Comparison of ENCODE assay signal across 9 cellular contexts in the genomic region with DNA sequence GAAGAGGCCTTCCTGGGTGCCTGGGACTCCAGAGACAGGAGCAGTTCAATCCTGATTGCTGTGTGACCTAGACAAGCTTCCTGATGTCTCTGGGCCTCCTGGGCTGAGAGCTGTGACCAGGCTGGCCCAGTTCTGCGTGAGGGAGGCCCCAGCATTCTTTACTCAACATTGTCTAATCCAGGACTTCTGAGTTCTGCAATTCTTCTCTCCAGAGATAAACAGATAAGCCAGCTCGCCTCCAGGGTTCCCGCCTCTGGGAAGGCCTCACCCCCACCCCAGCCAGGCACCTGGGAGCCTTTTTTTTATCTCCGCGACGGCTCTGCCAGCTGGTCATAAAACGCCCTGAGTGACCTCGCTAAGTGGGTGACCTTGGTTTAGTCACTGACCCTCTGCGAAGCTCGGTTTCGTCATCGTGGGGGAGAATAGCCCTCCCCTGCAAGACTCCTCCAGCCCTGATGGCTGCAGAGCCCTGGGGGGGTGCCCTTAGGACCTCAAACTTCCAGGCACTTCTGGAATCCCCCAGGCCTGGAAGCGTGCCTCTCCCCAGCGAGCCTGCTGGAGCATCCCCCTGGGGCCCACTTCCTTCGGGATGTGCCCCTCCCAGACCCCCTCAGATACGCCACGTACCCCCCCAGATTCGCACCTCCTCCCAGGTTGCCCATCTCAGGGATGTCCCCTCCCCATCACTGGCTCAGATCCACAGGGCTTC. TPM values are rescaled to one million over a fixed set of nuclear protein-coding genes. Genes with fewer than 3 reads are reported as not detected.
DNase-seq lines count a peak whose midpoint lies in the region; ATAC-seq, FAIRE-seq and TF ChIP-seq lines count a peak whose summit lies in the region.
"Had no signal": no experiment of that assay in that cellular context is flagged by ENCODE, and none has a peak within 500 bp of the region (broad histone marks: within the 10 kb centered on the region; RNA-seq: fewer than 3 reads in every experiment).

No MANE protein-coding gene starts in this region.

- peaks cover 2% of the 10 kb centered on the region for H3K27me3 Mint-ChIP-seq in activated CD4-positive, alpha-beta memory T cell treated with anti-CD3 and anti-CD28 coated beads for 36 hours

- no peaks in the 10 kb centered on the region for H3K79me2 ChIP-seq in PC-3 (ENCODE audit: low read length)

- ATAC-seq in PC-3 (no peak), sciatic nerve (peak; percentile 68)

- peak; percentile 69 for FAIRE-seq in H54 (lab: Jason Lieb, UNC)

- H2AFZ ChIP-seq in PC-3 (ENCODE audit: low read length), result no peak overlapping the region

- H3K36me3 Mint-ChIP-seq in activated CD4-positive, alpha-beta memory T cell treated with anti-CD3 and anti-CD28 coated beads for 36 hours, result no peaks in the 10 kb centered on the region

- H3K27ac Mint-ChIP-seq in activated CD4-positive, alpha-beta memory T cell treated with anti-CD3 and anti-CD28 coated beads for 36 hours, result no peak overlapping the region
- H3K27ac Mint-ChIP-seq: T-helper 2 cell treated with Interferon-gamma antibody and Interleukin-4, amounts not matched to agents 5 μg/mL and 100 μg/mL, for 36 hours had no signal

- H3F3A ChIP-seq in PC-3 (ENCODE audit: low read length, unreplicated experiment), result no peaks in the 10 kb centered on the region

- H3K27ac ChIP-seq in PC-3 (ENCODE audit: low read length), result no peak overlapping the region

- no peaks in the 10 kb centered on the region for H3K4me1 Mint-ChIP-seq in activated CD4-positive, alpha-beta memory T cell treated with anti-CD3 and anti-CD28 coated beads for 36 hours (ENCODE audit: low read depth)

- H3K36me3 ChIP-seq in PC-3 (ENCODE audit: low read depth, low read length), result no peaks in the 10 kb centered on the region

- no peak overlapping the region for H3K4me3 ChIP-seq in PC-3 (ENCODE audit: low read length)

- no peak for TF ChIP-seq POLR2A in H54 (IDR thresholded peaks at IDR 0.05; ENCODE audit: low read depth, low read length)

- H3K9me3 Mint-ChIP-seq in activated CD4-positive, alpha-beta memory T cell treated with anti-CD3 and anti-CD28 coated beads for 36 hours, result no peaks in the 10 kb centered on the region
- H3K9me3 Mint-ChIP-seq: T-helper 2 cell treated with Interferon-gamma antibody and Interleukin-4, amounts not matched to agents 5 μg/mL and 100 μg/mL, for 36 hours had no signal

- no peaks in the 10 kb centered on the region for H3K27me3 ChIP-seq in PC-3 (ENCODE audit: low read length)

- 0 out of 2 replicates have a peak overlapping the region, but pooled peaks have one; percentile 15 for H3K4me2 ChIP-seq in PC-3 (ENCODE audit: low read length)

- intact Hi-C loops in PC-3 (cut with micrococcal nuclease) (no loop called here), sciatic nerve (cut with DNase I) (no loop called here)
- intact Hi-C loops in activated CD4-positive, alpha-beta memory T cell treated with anti-CD3 and anti-CD28 coated beads for 36 hours (cut with micrococcal nuclease), result no loop called here

- no peak for TF ChIP-seq CTCF in PC-3 (conservative IDR thresholded peaks at IDR 0.05; ENCODE audit: low read depth, low read length)

- no TSS peak for BruUV-seq in PC-3 (replicated peaks; lab: Mats Ljungman, UMichigan)

- CTCF ChIA-PET in PC-3 (lab: Charles Lee), result interaction anchor here (0.5 kb wide), 1 partner anchor 55 kb away, joined by 4 read pairs; no protein-coding TSS in a partner anchor
- CTCF ChIA-PET in activated CD4-positive, alpha-beta memory T cell treated with anti-CD3 and anti-CD28 coated beads for 36 hours (lab: Charles Lee), result interaction anchor here (2.0 kb wide), 1 partner anchor 30 kb away, joined by 9 read pairs; no protein-coding TSS in a partner anchor

- DNase-seq in H54 (ENCODE audit: insufficient read length, low spot score) (peak; percentile 61), PC-3 (peak; percentile 43), fibroblast of peridontal ligament (ENCODE audit: extremely low read depth) (peak; percentile 43), sciatic nerve (ENCODE audit: low spot score) (no peak), NCI-H1105 (lab: John Stamatoyannopoulos, UW) (no peak), NCI-H345 treated with DMSO at 0.1 percent for 48 hours (lab: John Stamatoyannopoulos, UW; ENCODE audit: unreplicated experiment) (no peak)
- no peak for DNase-seq in activated CD4-positive, alpha-beta T cell treated with anti-CD3 and anti-CD28 coated beads for 1 hour
- DNase-seq in activated CD4-positive, alpha-beta memory T cell treated with anti-CD3 and anti-CD28 coated beads for 36 hours, result no peak

- POLR2A ChIA-PET in PC-3 (lab: Charles Lee; ENCODE audit: unreplicated experiment), result no interaction called here
- POLR2A ChIA-PET in activated CD4-positive, alpha-beta memory T cell treated with anti-CD3 and anti-CD28 coated beads for 36 hours (lab: Charles Lee), result no interaction called here

- no peaks in the 10 kb centered on the region for H4K20me1 ChIP-seq in PC-3 (ENCODE audit: low read length)

- no peak overlapping the region for H3K9ac ChIP-seq in PC-3 (ENCODE audit: low read length)

- no peaks in the 10 kb centered on the region for H3K9me3 ChIP-seq in PC-3 (ENCODE audit: low read length)

- H3K4me1 ChIP-seq in PC-3 (ENCODE audit: insufficient read depth, low read length), result peaks cover 32% of the 10 kb centered on the region

- no peaks in the 10 kb centered on the region for H3K9me2 ChIP-seq in PC-3 (replicated peaks; ENCODE audit: low read length)

- no peak overlapping the region for H3K4me3 Mint-ChIP-seq in activated CD4-positive, alpha-beta memory T cell treated with anti-CD3 and anti-CD28 coated beads for 36 hours
- H3K4me3 Mint-ChIP-seq: T-helper 2 cell treated with Interferon-gamma antibody and Interleukin-4, amounts not matched to agents 5 μg/mL and 100 μg/mL, for 36 hours had no signal

RNA-seq across cellular contexts. Expression of a gene that starts 1.9 kb away (rescaled TPM):
- total RNA-seq in PC-3 (2014; rRNA removed), result 4.8 and 6.7 TPM in 2 replicates
- not detected for total RNA-seq in sciatic nerve
- not detected for total RNA-seq in activated CD4-positive, alpha-beta memory T cell treated with anti-CD3 and anti-CD28 coated beads for 36 hours

RNA-seq across cellular contexts. Expression of a gene that starts 42.2 kb away (rescaled TPM):
- total RNA-seq in PC-3 (2014; rRNA removed) (4.8 and 8.3 TPM in 2 replicates), sciatic nerve (0.76 TPM)
- total RNA-seq in activated CD4-positive, alpha-beta memory T cell treated with anti-CD3 and anti-CD28 coated beads for 36 hours, result 1 to 10 TPM; 3.6 to 3.8 TPM

RNA-seq across cellular contexts. Expression of a gene that starts 52.7 kb away (rescaled TPM):
- total RNA-seq in PC-3 (2014; rRNA removed) (not detected in 2 replicates), sciatic nerve (not detected)
- not detected for total RNA-seq in activated CD4-positive, alpha-beta memory T cell treated with anti-CD3 and anti-CD28 coated beads for 36 hours

Comparison
In these comparisons a context has a peak if more than half of its experiments do, and no peak if none do; other contexts are left out.
1. DNase-seq: peak in H54 (single experiment), PC-3 (single experiment) and fibroblast of peridontal ligament (single experiment); none in sciatic nerve (single experiment), NCI-H1105 (single experiment), activated CD4-positive, alpha-beta T cell treated with anti-CD3 and anti-CD28 coated beads for 1 hour (single experiment), NCI-H345 treated with DMSO at 0.1 percent for 48 hours (single experiment) and activated CD4-positive, alpha-beta memory T cell treated with anti-CD3 and anti-CD28 coated beads for 36 hours (single experiment).